21 cellular contexts compared by ENCODE assay signal in genomic region chr12:31722580-31722979, GRCh38. TPM values are rescaled to one million over a fixed set of nuclear protein-coding genes. Genes with fewer than 3 reads are reported as not detected.
A peak's percentile ranks its signal among the peaks of the same experiment; 100 is the strongest.
DNase-seq lines count a peak whose midpoint lies in the region; ATAC-seq, FAIRE-seq and TF ChIP-seq lines count a peak whose summit lies in the region.
"Had no signal": no experiment of that assay in that cellular context is flagged by ENCODE, and none has a peak within 500 bp of the region (broad histone marks: within the 10 kb centered on the region; RNA-seq: fewer than 3 reads in every experiment).

No MANE protein-coding gene starts in this region.

- no peak overlapping the region for H3K4me3 ChIP-seq in OCI-LY1 (ENCODE audit: low read depth, low read length, poor library complexity, severe bottlenecking)
- H3K4me3 ChIP-seq in K562 = no peak overlapping the region
- H3K4me3 ChIP-seq in neutrophil (ENCODE audit: low read depth in 1 of 2, low read length in 1 of 2) = no peak overlapping the region
- no peak overlapping the region for H3K4me3 ChIP-seq in foreskin fibroblast (ENCODE audit: low read depth in 1 of 2, low read length in 2 of 2)
- no peak overlapping the region for H3K4me3 ChIP-seq in transverse colon
- no peak overlapping the region for H3K4me3 ChIP-seq in HAP-1
- H3K4me3 ChIP-seq: adrenal gland, colonic mucosa, left ventricle myocardium inferior, thoracic aorta had no signal

- H3K27ac Mint-ChIP-seq in CD4-positive, alpha-beta T cell = peak overlapping the region; percentile 62

- H3K9ac ChIP-seq in OCI-LY1 (ENCODE audit: low read length) (peak overlapping the region; percentile 29; the same call in 1 of the 2 replicates), K562 (ENCODE audit: insufficient read depth in 1 of 2, low read depth in 2 of 2, low read length in 2 of 2) (peak overlapping the region in 1 of 2 experiments; percentile 52; a peak in 1 of 4 replicates)

- H3K4me2 ChIP-seq in OCI-LY1 (ENCODE audit: low read length) (peak overlapping the region; percentile 31; the same call in 1 of the 2 replicates), K562 (ENCODE audit: insufficient read depth, low read length) (peak overlapping the region; percentile 47; the same call in 1 of the 2 replicates)

- FAIRE-seq in K562 (lab: Jason Lieb, UNC) = no peak
- FAIRE-seq in GM19239 (lab: Jason Lieb, UNC) = no peak

- TF ChIP-seq CTCF in CD4-positive, alpha-beta T cell (IDR thresholded peaks at IDR 0.05) = no peak
- TF ChIP-seq CTCF in OCI-LY1 (IDR thresholded peaks at IDR 0.05; ENCODE audit: low read length) (no peak), K562 (IDR thresholded peaks at IDR 0.05 in 2 of 3, conservative IDR thresholded peaks at IDR 0.05 in 1 of 3; ENCODE audit: insufficient read depth in 2 of 3, low read depth in 1 of 3, low read length in 3 of 3) (no peak), neutrophil (IDR thresholded peaks at IDR 0.05) (no peak), foreskin fibroblast (IDR thresholded peaks at IDR 0.05; ENCODE audit: low read depth, low read length) (no peak), transverse colon (IDR thresholded peaks at IDR 0.05) (no peak)

- no peaks in the 10 kb centered on the region for H3K9me1 ChIP-seq in K562 (ENCODE audit: control insufficient read depth, insufficient read depth, low read length)

- peaks cover 95% of the 10 kb centered on the region for H3K36me3 Mint-ChIP-seq in CD4-positive, alpha-beta T cell (ENCODE audit: low read depth)

- H4K20me1 ChIP-seq in OCI-LY1 (ENCODE audit: insufficient read depth, low read length) (no peaks in the 10 kb centered on the region), K562 (replicated peaks; ENCODE audit: control insufficient read depth, insufficient read depth, low read length) (no peaks in the 10 kb centered on the region)

- no peaks in the 10 kb centered on the region for H3F3A ChIP-seq in OCI-LY1 (ENCODE audit: insufficient read depth, low read length)

- POLR2A ChIA-PET in CD4-positive, alpha-beta T cell (lab: Charles Lee) = no interaction called here
- POLR2A ChIA-PET in K562 (lab: Yijun Ruan, JAX) = interaction anchor here (1.1 to 7.7 kb wide), 2 partner anchors 6 to 24 kb away, joined by 4 to 85 read pairs; no protein-coding TSS in a partner anchor

- H3K4me1 ChIP-seq in OCI-LY1 (ENCODE audit: insufficient read depth, low read length, severe bottlenecking) (peaks cover 56% of the 10 kb centered on the region), K562 (replicated peaks in 1 of 2; ENCODE audit: control insufficient read depth in 2 of 2, insufficient read depth in 2 of 2, low read length in 2 of 2) (peaks cover 19 to 46% of the 10 kb centered on the region in 2 experiments), neutrophil (ENCODE audit: control insufficient read depth in 1 of 2, insufficient read depth in 1 of 2, low read depth in 1 of 2, low read length in 1 of 2) (peaks cover 18 to 26% of the 10 kb centered on the region in 2 experiments), transverse colon (peaks cover 0 to 8% (median 1%) of the 10 kb centered on the region in 4 donors), HAP-1 (no peaks in the 10 kb centered on the region)
- H3K4me1 ChIP-seq: colonic mucosa had no signal

- TF ChIP-seq EP300 in K562 (IDR thresholded peaks at IDR 0.05; ENCODE audit: low read length) (no peak), transverse colon (IDR thresholded peaks at IDR 0.05; ENCODE audit: low read depth) (no peak)

- no peaks in the 10 kb centered on the region for H3K27me3 Mint-ChIP-seq in CD4-positive, alpha-beta T cell

- CTCF ChIA-PET in CD4-positive, alpha-beta T cell (lab: Charles Lee) = interaction anchor here (0.9 kb wide), 1 partner anchor 70 kb away, joined by 3 read pairs; no protein-coding TSS in a partner anchor
- CTCF ChIA-PET in K562 (lab: Yijun Ruan, JAX; ENCODE audit: low intra/inter-chr PET ratio) = no interaction called here

- no peaks in the 10 kb centered on the region for H3K9me2 ChIP-seq in OCI-LY1 (ENCODE audit: low read depth, low read length)

- H3K4me1 Mint-ChIP-seq in CD4-positive, alpha-beta T cell (ENCODE audit: low read depth) = peaks cover 57% of the 10 kb centered on the region

- DNase-seq in CD4-positive, alpha-beta T cell = no peak
- DNase-seq in K562 (ENCODE audit: extremely low read depth in 1 of 4, low spot score in 3 of 4) (no peak), GM19239 (ENCODE audit: insufficient read length, low spot score) (no peak), foreskin fibroblast (no peak), transverse colon (no peak), HAP-1 (ENCODE audit: low spot score in 2 of 2) (no peak)
- DNase-seq: activated CD4-positive, alpha-beta T cell treated with anti-CD3 and anti-CD28 coated beads for 1 hour; adrenal gland; colonic mucosa; COR-L47; DND-41; H7; head of caudate nucleus; Kasumi-1; left ventricle myocardium inferior; NCI-H1092 treated with DMSO at 0.1 percent for 48 hours; NCI-H2081; retina had no signal

- H3K27me3 ChIP-seq in CD4-positive, alpha-beta T cell (ENCODE audit: control insufficient read depth, insufficient read depth, low read length) = no peaks in the 10 kb centered on the region
- H3K27me3 ChIP-seq in OCI-LY1 (ENCODE audit: insufficient read depth, low read length) (no peaks in the 10 kb centered on the region), K562 (ENCODE audit: control insufficient read depth in 2 of 2, insufficient read depth in 2 of 2, low read length in 2 of 2) (no peaks in the 10 kb centered on the region), neutrophil (no peaks in the 10 kb centered on the region), transverse colon (no peaks in the 10 kb centered on the region), HAP-1 (ENCODE audit: low read depth) (no peaks in the 10 kb centered on the region)
- H3K27me3 ChIP-seq: adrenal gland, colonic mucosa had no signal

- no TSS peak for BruUV-seq in K562 (replicated peaks; lab: Mats Ljungman, UMichigan)

- WGBS in K562 (ENCODE audit: insufficient coverage, low coverage, missing lambda C conversion rate) = 76% methylated on average over 2 of the region's 2 CpGs
- WGBS in transverse colon (ENCODE audit: low coverage in 1 of 2), 2 donors = 88% methylated on average over 2 of the region's 2 CpGs; no CpG with 5 or more reads in 1 of the 2 donors

- peaks cover 4% of the 10 kb centered on the region for H3K9me3 Mint-ChIP-seq in CD4-positive, alpha-beta T cell

- H2AFZ ChIP-seq in OCI-LY1 (ENCODE audit: low read length) (no peak overlapping the region), K562 (ENCODE audit: low read depth, low read length) (peak overlapping the region; percentile 52; the same call in 1 of the 2 replicates)

- no peak overlapping the region for H3K4me3 Mint-ChIP-seq in CD4-positive, alpha-beta T cell

- intact Hi-C loops in CD4-positive, alpha-beta T cell (cut with DNase I, micrococcal nuclease) = loop anchor here (10.0 kb wide), 1 partner anchor 398 kb away; the partner anchor contains the start of gene SINHCAF (in 2 of the 2)
- intact Hi-C loops in K562 (cut with micrococcal nuclease) = no loop called here
- intact Hi-C loops in transverse colon (cut with DNase I; ENCODE audit: low total_unique reads) = loop anchor here (10.0 kb wide), 1 partner anchor 68 kb away; the partner anchor contains the start of gene ETFBKMT

- no peak for TF ChIP-seq POLR2A in K562 (conservative IDR thresholded peaks at IDR 0.05)
- TF ChIP-seq POLR2A in transverse colon (IDR thresholded peaks at IDR 0.05) = no peak

- H3K36me3 ChIP-seq in OCI-LY1 (ENCODE audit: insufficient read depth, low read length) = no peaks in the 10 kb centered on the region
- H3K36me3 ChIP-seq in K562 (ENCODE audit: control insufficient read depth, insufficient read depth, low read length) = no peaks in the 10 kb centered on the region
- H3K36me3 ChIP-seq in neutrophil = peaks cover 11% of the 10 kb centered on the region
- no peaks in the 10 kb centered on the region for H3K36me3 ChIP-seq in transverse colon
- no peaks in the 10 kb centered on the region for H3K36me3 ChIP-seq in HAP-1 (replicated peaks)
- H3K36me3 ChIP-seq: adrenal gland, colonic mucosa, thoracic aorta had no signal

- H3K79me2 ChIP-seq in OCI-LY1 (ENCODE audit: insufficient read depth, low read length) = no peaks in the 10 kb centered on the region
- peaks cover 72% of the 10 kb centered on the region for H3K79me2 ChIP-seq in K562 (ENCODE audit: control insufficient read depth, insufficient read depth, low read length)

- no peak overlapping the region for H3K27ac ChIP-seq in CD4-positive, alpha-beta T cell (ENCODE audit: low read depth, low read length)
- H3K27ac ChIP-seq in OCI-LY1 (ENCODE audit: low read depth, low read length, poor library complexity, severe bottlenecking) = peak overlapping the region; percentile 65
- H3K27ac ChIP-seq in K562 (ENCODE audit: extremely low read depth, low read depth, low read length) = peak overlapping the region; percentile 77; the same call in 2 of the 3 replicates
- peak overlapping the region; percentile 41 for H3K27ac ChIP-seq in neutrophil
- H3K27ac ChIP-seq in transverse colon = no peak overlapping the region
- H3K27ac ChIP-seq: colonic mucosa, left ventricle myocardium inferior, thoracic aorta had no signal

- no peaks in the 10 kb centered on the region for H3K9me3 ChIP-seq in CD4-positive, alpha-beta T cell (ENCODE audit: control insufficient read depth, low read length)
- H3K9me3 ChIP-seq in OCI-LY1 (ENCODE audit: low read length) (no peaks in the 10 kb centered on the region), K562 (replicated peaks; ENCODE audit: control insufficient read depth, insufficient read depth, low read depth, low read length) (no peaks in the 10 kb centered on the region), neutrophil (no peaks in the 10 kb centered on the region), transverse colon (no peaks in the 10 kb centered on the region), HAP-1 (no peaks in the 10 kb centered on the region)
- H3K9me3 ChIP-seq: adrenal gland, colonic mucosa, thoracic aorta had no signal

- TF ChIP-seq RAD21 in K562 (CRISPR knock-in tag; conservative IDR thresholded peaks at IDR 0.05 in 1 of 2, IDR thresholded peaks at IDR 0.05 in 1 of 2) = no peak

- in situ Hi-C loops in K562 (cut with MboI) = no loop called here
- in situ Hi-C loops in transverse colon (cut with MboI; ENCODE audit: low pct_ligation_motif_present in 1 of 4, low pct_unique_long_range_greater_than_20kb in 1 of 4, low sequenced_read_pairs in 3 of 4) = no loop called here
- in situ Hi-C loops in HAP-1 (cut with MboI; ENCODE audit: low sequenced_read_pairs) = no loop called here

- ATAC-seq in CD4-positive, alpha-beta T cell (ENCODE audit: poor library complexity) = no peak
- no peak for ATAC-seq in K562

RNA-seq across cellular contexts. Expression of gene AMN1, which starts 6.2 kb away (rescaled TPM):
- 1 to 10 TPM; 6.9 to 8.5 TPM for total RNA-seq in CD4-positive, alpha-beta T cell
- total RNA-seq in K562 (2011; cell fraction: chromatin; rRNA removed; ENCODE audit: low replicate concordance) = 13.1 and 20.6 TPM in 2 replicates
- 7.5 and 9.8 TPM in 2 replicates for total RNA-seq in K562 (2011; cell fraction: nucleolus; rRNA removed)
- 12.9 and 18.0 TPM in 2 replicates for total RNA-seq in K562 (2011; cell fraction: nucleoplasm; rRNA removed)
- total RNA-seq in K562 (2014; rRNA removed) = 5.2 and 6.1 TPM in 2 replicates
- 10.3 and 12.4 TPM in 2 replicates for total RNA-seq in K562 (2014; rRNA removed; fragmentation: Illumina TruSeq; extraction: Trizol)
- 7.5 and 7.9 TPM in 2 replicates for total RNA-seq in K562 (2015; rRNA removed; fragmentation: Illumina TruSeq; extraction: Trizol)
- 5.4 and 8.8 TPM in 2 replicates for total RNA-seq in K562 (2021)
- polyA plus RNA-seq in K562 (2011; rRNA removed) = 25.8 and 26.6 TPM in 2 replicates
- 6.7 and 21.0 TPM in 2 replicates for polyA plus RNA-seq in K562 (2011; cell fraction: cytosol; rRNA removed)
- 10.9 and 20.0 TPM in 2 replicates for polyA plus RNA-seq in K562 (2011; cell fraction: nucleus; rRNA removed)
- polyA plus RNA-seq in K562 (2012) = 6.8 and 13.1 TPM in 2 replicates
- 11.4 and 13.3 TPM in 2 replicates for polyA plus RNA-seq in K562 (2014; fragmentation: Illumina TruSeq; extraction: Trizol)
- polyA plus RNA-seq in K562 (2014; fragmentation: Nextera tagmentation; extraction: Ambion mirVana) = 10 to 100 TPM; 26.9 to 27.6 TPM
- polyA plus RNA-seq in K562 (2014; rRNA removed) = 12.8 and 13.0 TPM in 2 replicates
- 18.5 and 19.7 TPM in 2 replicates for polyA minus RNA-seq in K562 (2011; rRNA and poly(A)+ RNA removed)
- 5.2 and 7.9 TPM in 2 replicates for polyA minus RNA-seq in K562 (2011; cell fraction: cytosol; rRNA and poly(A)+ RNA removed)
- 3.0 and 9.9 TPM in 2 replicates for polyA minus RNA-seq in K562 (2011; cell fraction: nucleus; rRNA and poly(A)+ RNA removed)
- 10 to 100 TPM in 1 of 4 donors, 1 to 10 TPM in 2, not detected in 1; 5.7 to 10.5 (median 8.7) TPM for total RNA-seq in transverse colon

Comparison
In these comparisons a context has a peak if more than half of its experiments do, and no peak if none do; other contexts are left out.
1. H3K27ac ChIP-seq: peak in OCI-LY1 (single experiment), K562 (single experiment) and neutrophil (single experiment); none in CD4-positive, alpha-beta T cell (single experiment) and transverse colon (0 of 4).